24 cellular contexts compared by ENCODE assay signal in the genomic region with DNA sequence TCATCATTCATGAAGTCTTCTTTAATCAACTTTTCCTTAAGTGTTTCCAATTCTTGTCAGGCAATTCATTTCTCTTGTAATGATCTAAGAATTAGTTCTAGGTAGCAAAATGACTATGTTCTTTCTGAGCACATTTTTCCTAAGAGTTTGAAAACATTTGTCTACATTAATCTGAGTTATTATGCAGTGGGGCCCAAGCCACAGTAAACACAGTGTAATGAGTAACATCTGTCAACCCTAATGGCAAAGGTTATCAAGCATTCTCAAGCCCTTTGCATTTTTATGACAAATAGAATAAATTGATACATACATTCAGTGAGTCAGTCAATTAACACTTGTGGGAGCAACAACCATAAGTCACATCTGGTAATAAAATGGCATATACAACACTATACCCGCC.
"Had no signal": no experiment of that assay in that cellular context is flagged by ENCODE, and none has a peak within 500 bp of the region (broad histone marks: within the 10 kb centered on the region; RNA-seq: fewer than 3 reads in every experiment).

No MANE protein-coding gene starts in this region.

- H3K4me3 Mint-ChIP-seq: activated B cell treated with CpG ODN at 0.5 μM for 24 hours; activated CD4-positive, alpha-beta T cell treated with anti-CD3 and anti-CD28 coated beads, Interleukin-2, amount 10 ng/mL, durations not matched to agents 7 days and 5 days; activated CD8-positive, alpha-beta T cell treated with anti-CD3 and anti-CD28 coated beads for 36 hours; activated T-helper 1 cell treated with anti-CD3 and anti-CD28 coated beads, Interleukin-12 subunit alpha, Interleukin-12 subunit beta, Interleukin-2, Interleukin-4 antibody, amounts not matched to agents 30 ng/mL and 10 ng/mL and 1 ng/mL, durations not matched to agents 14 hours and 24 hours and 36 hours; neural progenitor cell; stimulated activated naive B cell treated with anti-CD40 and anti-IgM and Interleukin-4, amounts not matched to agents 10 μg/mL and 1 μg/mL and 100 μg/mL, for 72 hours; T-helper 2 cell treated with Interferon-gamma antibody and Interleukin-4, amounts not matched to agents 5 μg/mL and 100 μg/mL, for 36 hours had no signal

- H3K9me3 Mint-ChIP-seq: activated B cell treated with CpG ODN at 0.5 μM for 24 hours; activated CD8-positive, alpha-beta T cell treated with anti-CD3 and anti-CD28 coated beads for 36 hours; natural killer cell; neural progenitor cell; stimulated activated naive B cell treated with anti-CD40 and anti-IgM and Interleukin-4, amounts not matched to agents 10 μg/mL and 1 μg/mL and 100 μg/mL, for 72 hours had no signal

- DNase-seq: activated B cell treated with CpG ODN at 0.5 μM for 24 hours; activated CD4-positive, alpha-beta T cell treated with anti-CD3 and anti-CD28 coated beads, Interleukin-2, amount 10 ng/mL, durations not matched to agents 7 days and 5 days; activated CD8-positive, alpha-beta T cell treated with anti-CD3 and anti-CD28 coated beads for 36 hours; activated gamma-delta T cell treated with Interleukin-2 at 50 U/mL for 16 hours; activated naive CD4-positive, alpha-beta T cell treated with anti-CD3 and anti-CD28 coated beads, Interleukin-2, amount 50 U/mL, for 16 hours; aorta; body of pancreas; dermis blood vessel endothelial cell; effector CD4-positive, alpha-beta T cell; kidney glomerular epithelial cell; left lung; lower lobe of right lung; mesendoderm; natural killer cell; stimulated activated CD4-positive, alpha-beta T cell treated with anti-CD3 and anti-CD28 coated beads, Interleukin-1b, Interleukin-23, amount 100 ng/mL, for 48 hours; stimulated activated CD4-positive, alpha-beta T cell treated with anti-CD3 and anti-CD28 coated beads, Interleukin-4, amount 100 ng/mL, for 4 hours; stimulated activated CD8-positive, alpha-beta memory T cell treated with anti-CD3 and anti-CD28 coated beads, Interleukin-4, amount 100 ng/mL, for 48 hours; stimulated activated naive B cell treated with anti-CD40 and anti-IgM and Interleukin-4, amounts not matched to agents 10 μg/mL and 1 μg/mL and 100 μg/mL, for 72 hours; T-helper 1 cell had no signal

- H3K27ac Mint-ChIP-seq: activated B cell treated with CpG ODN at 0.5 μM for 24 hours; activated CD4-positive, alpha-beta T cell treated with anti-CD3 and anti-CD28 coated beads, Interleukin-2, amount 10 ng/mL, durations not matched to agents 7 days and 5 days; activated CD8-positive, alpha-beta T cell treated with anti-CD3 and anti-CD28 coated beads for 36 hours; activated T-helper 1 cell treated with anti-CD3 and anti-CD28 coated beads, Interleukin-12 subunit alpha, Interleukin-12 subunit beta, Interleukin-2, Interleukin-4 antibody, amounts not matched to agents 30 ng/mL and 10 ng/mL and 1 ng/mL, durations not matched to agents 14 hours and 24 hours and 36 hours; natural killer cell; neural progenitor cell; stimulated activated naive B cell treated with anti-CD40 and anti-IgM and Interleukin-4, amounts not matched to agents 10 μg/mL and 1 μg/mL and 100 μg/mL, for 72 hours; T-helper 2 cell treated with Interferon-gamma antibody and Interleukin-4, amounts not matched to agents 5 μg/mL and 100 μg/mL, for 36 hours had no signal

- ATAC-seq: activated CD8-positive, alpha-beta T cell treated with anti-CD3 and anti-CD28 coated beads for 36 hours; body of pancreas; left lung; lower lobe of right lung; natural killer cell; stimulated activated naive B cell treated with anti-CD40 and anti-IgM and Interleukin-4, amounts not matched to agents 10 μg/mL and 1 μg/mL and 100 μg/mL, for 72 hours had no signal

- H3K36me3 Mint-ChIP-seq: natural killer cell, neural progenitor cell had no signal

- FAIRE-seq: colon, frontal cortex had no signal

- H3K4me1 Mint-ChIP-seq: neural progenitor cell had no signal
